Comparison of ENCODE assay signal across 8 cellular contexts in genomic region chr2:202870431-202871160, GRCh38. TPM values are rescaled to one million over a fixed set of nuclear protein-coding genes. Genes with fewer than 3 reads are reported as not detected.
DNase-seq lines count a peak whose midpoint lies in the region; ATAC-seq and TF ChIP-seq lines count a peak whose summit lies in the region.

No MANE protein-coding gene starts in this region.

- peak overlapping the region; percentile 91 for H3K4me3 Mint-ChIP-seq in WTC11

- CTCF ChIA-PET in AG04449 (lab: Yijun Ruan, JAX) (interaction anchor here (0.7 to 2.9 kb wide), 7 partner anchors 9 to 296 kb away, joined by 3 to 18 read pairs (median 3); partner anchors contain the start of gene WDR12), WTC11 (lab: Charles Lee) (interaction anchor here (0.6 to 1.2 kb wide), 7 partner anchors 15 to 303 kb away, joined by 3 to 4 read pairs (median 4); no protein-coding TSS in a partner anchor)

- H3K27ac ChIP-seq in caudate nucleus (ENCODE audit: low read depth, low read length) = peak overlapping the region; percentile 85

- H3K27ac Mint-ChIP-seq in WTC11 = peak overlapping the region; percentile 91

- peaks cover 14% of the 10 kb centered on the region for H3K4me1 Mint-ChIP-seq in WTC11

- peak; percentile 61 for ATAC-seq in GM18867 (IDR thresholded peaks at IDR 0.05; ENCODE audit: unreplicated experiment)
- ATAC-seq in HG03135 (IDR thresholded peaks at IDR 0.05; ENCODE audit: unreplicated experiment) = peak; percentile 64
- peak; percentile 91 for ATAC-seq in WTC11

- peak overlapping the region; percentile 76 for H3K4me3 ChIP-seq in AG04449 (ENCODE audit: low read depth, low read length)

- TF ChIP-seq CTCF in AG04449 (IDR thresholded peaks at IDR 0.05; ENCODE audit: insufficient read depth, low read length, missing control alignments) (peak; percentile 48), WTC11 (IDR thresholded peaks at IDR 0.05) (no peak)

- POLR2A ChIA-PET in AG04449 (lab: Yijun Ruan, JAX) = no interaction called here
- POLR2A ChIA-PET in WTC11 (lab: Charles Lee) = interaction anchor here (0.6 to 2.0 kb wide), 2 partner anchors 236 to 296 kb away, joined by 3 to 9 read pairs; partner anchors contain the start of gene FAM117B

- DNase-seq in AG04449 (ENCODE audit: low read depth, low spot score) (no peak), NCI-H2196 (lab: John Stamatoyannopoulos, UW; ENCODE audit: unreplicated experiment) (peak; percentile 91), WTC11 (ENCODE audit: low spot score) (peak; percentile 79), caudate nucleus (lab: John Stamatoyannopoulos, UW) (peak in 50 of 61 donors; percentile 4 to 93 (median 38)), islet precursor cell (peak; percentile 85)
- DNase-seq in stimulated activated CD4-positive, alpha-beta T cell treated with anti-CD3 and anti-CD28 coated beads, Interleukin-15, amount 100 ng/mL, for 48 hours (ENCODE audit: low read depth in 2 of 2) = peak; percentile 28 to 49

- H3K27me3 Mint-ChIP-seq in WTC11 (ENCODE audit: low read depth) = peaks cover 10% of the 10 kb centered on the region

- H3K9me3 Mint-ChIP-seq in WTC11 = no peaks in the 10 kb centered on the region

- no peaks in the 10 kb centered on the region for H3K36me3 Mint-ChIP-seq in WTC11

TF ChIP-seq in WTC11, 78 proteins besides CTCF, POLR2A, EP300 and RAD21:
- TF ChIP-seq CDX4 (CRISPR knock-in tag; IDR thresholded peaks at IDR 0.05; ENCODE audit: borderline replicate concordance) (no peak), MXD4 (CRISPR knock-in tag; IDR thresholded peaks at IDR 0.05; ENCODE audit: borderline replicate concordance) (no peak), FOXK1 (CRISPR knock-in tag; IDR thresholded peaks at IDR 0.05) (no peak), RORB (CRISPR knock-in tag; IDR thresholded peaks at IDR 0.05) (no peak), SMAD4 (CRISPR knock-in tag; IDR thresholded peaks at IDR 0.05) (no peak), USF2 (CRISPR knock-in tag; IDR thresholded peaks at IDR 0.05) (peak; percentile 90), ZBTB43 (CRISPR knock-in tag; IDR thresholded peaks at IDR 0.05) (no peak), TEAD1 (CRISPR knock-in tag; IDR thresholded peaks at IDR 0.05) (peak; percentile 28; the same call in 1 of the 2 replicates), ZNF219 (CRISPR knock-in tag; IDR thresholded peaks at IDR 0.05; ENCODE audit: borderline replicate concordance) (no peak), USF1 (CRISPR knock-in tag; IDR thresholded peaks at IDR 0.05) (peak; percentile 90), ETV6 (CRISPR knock-in tag; IDR thresholded peaks at IDR 0.05) (0 out of 2 replicates have a peak, but pooled peaks have one; percentile 40), NR3C1 (CRISPR knock-in tag; conservative IDR thresholded peaks at IDR 0.05; ENCODE audit: low read depth) (no peak), TCF7 (CRISPR knock-in tag; IDR thresholded peaks at IDR 0.05; ENCODE audit: low read depth) (no peak)

RNA-seq across cellular contexts. Expression of gene ICA1L, which starts 1.0 kb away (rescaled TPM):
- total RNA-seq in WTC11 (2021) = 2.7 to 3.1 TPM (median 2.8 TPM) in 3 replicates

RNA-seq across cellular contexts. Expression of gene WDR12, which starts 40.9 kb away (rescaled TPM):
- 130 to 146 TPM (median 144 TPM) in 3 replicates for total RNA-seq in WTC11 (2021)

RNA-seq across cellular contexts. Expression of gene CARF, which starts 41.5 kb away (rescaled TPM):
- total RNA-seq in WTC11 (2021) = 3.3 to 6.8 TPM (median 6.6 TPM) in 3 replicates
